Comparison of ENCODE assay signal across 20 cellular contexts in genomic region chr22:22974795-22975580, GRCh38.
DNase-seq lines count a peak whose midpoint lies in the region; ATAC-seq and TF ChIP-seq lines count a peak whose summit lies in the region.
"Had no signal": no experiment of that assay in that cellular context is flagged by ENCODE, and none has a peak within 500 bp of the region (broad histone marks: within the 10 kb centered on the region; RNA-seq: fewer than 3 reads in every experiment).

No MANE protein-coding gene starts in this region.

- no peak overlapping the region for H3K27ac Mint-ChIP-seq in T-cell
- H3K27ac Mint-ChIP-seq: CD4-positive, alpha-beta T cell; GM23338 had no signal

- peak overlapping the region; percentile 68 for H3K27ac ChIP-seq in 22Rv1
- H3K27ac ChIP-seq in VCaP: peak overlapping the region; percentile 37
- H3K27ac ChIP-seq: KMS-11 had no signal

- no peaks in the 10 kb centered on the region for H3K4me1 Mint-ChIP-seq in T-cell
- H3K4me1 Mint-ChIP-seq: GM23338 had no signal

- no peak overlapping the region for H3K4me3 Mint-ChIP-seq in T-cell
- H3K4me3 Mint-ChIP-seq: CD4-positive, alpha-beta T cell; GM23338 had no signal

- CTCF ChIA-PET in T-cell (lab: Charles Lee): interaction anchor here in 1 of 2 donors (2.1 kb wide), 1 partner anchor 17 kb away, joined by 7 read pairs; no protein-coding TSS in a partner anchor

- TF ChIP-seq CTCF in 22Rv1 (IDR thresholded peaks at IDR 0.05) (no peak), VCaP (conservative IDR thresholded peaks at IDR 0.05) (no peak)

- H3K36me3 Mint-ChIP-seq in T-cell: no peaks in the 10 kb centered on the region

- no peak for ATAC-seq in GM18520 (IDR thresholded peaks at IDR 0.05; ENCODE audit: unreplicated experiment)
- no peak for ATAC-seq in HG02885 (IDR thresholded peaks at IDR 0.05; ENCODE audit: poor library complexity, unreplicated experiment)
- ATAC-seq in T-cell (replicated peaks in 1 of 4): no peak
- ATAC-seq: GM23338 had no signal

- H3K27me3 Mint-ChIP-seq in T-cell: peaks cover 17 to 24% of the 10 kb centered on the region in 2 donors

- DNase-seq in DMS 273 (lab: John Stamatoyannopoulos, UW; ENCODE audit: unreplicated experiment) (peak; percentile 47), DMS 273 treated with DMSO at 0.1 percent for 48 hours (lab: John Stamatoyannopoulos, UW) (no peak), NCI-H2029 treated with DMSO at 0.1 percent for 48 hours (lab: John Stamatoyannopoulos, UW) (peak; percentile 4), T-cell (no peak)
- DNase-seq: 8988T; BE2C; CD4-positive, alpha-beta T cell; DND-41; NCI-H1436; NCI-H510A treated with DMSO at 0.1 percent for 48 hours; NK-92 treated with Interleukin-12 subunit alpha and Interleukin-12 subunit beta, amount 100 ng/mL, for 24 hours; RPMI8226; SIG-M5; T-helper 2 cell had no signal

- H3K9me3 Mint-ChIP-seq in T-cell: no peaks in the 10 kb centered on the region
- H3K9me3 Mint-ChIP-seq: CD4-positive, alpha-beta T cell had no signal

- POLR2A ChIA-PET in T-cell (lab: Charles Lee): interaction anchor here in 1 of 2 donors (0.5 kb wide), 1 partner anchor 25 kb away, joined by 5 read pairs; no protein-coding TSS in a partner anchor

Comparison
In these comparisons a context has a peak if more than half of its experiments do, and no peak if none do; other contexts are left out.
1. DNase-seq: peak in DMS 273 (single experiment) and NCI-H2029 treated with DMSO at 0.1 percent for 48 hours (single experiment); none in DMS 273 treated with DMSO at 0.1 percent for 48 hours (single experiment) and T-cell (0 of 34).